In the genomic region with DNA sequence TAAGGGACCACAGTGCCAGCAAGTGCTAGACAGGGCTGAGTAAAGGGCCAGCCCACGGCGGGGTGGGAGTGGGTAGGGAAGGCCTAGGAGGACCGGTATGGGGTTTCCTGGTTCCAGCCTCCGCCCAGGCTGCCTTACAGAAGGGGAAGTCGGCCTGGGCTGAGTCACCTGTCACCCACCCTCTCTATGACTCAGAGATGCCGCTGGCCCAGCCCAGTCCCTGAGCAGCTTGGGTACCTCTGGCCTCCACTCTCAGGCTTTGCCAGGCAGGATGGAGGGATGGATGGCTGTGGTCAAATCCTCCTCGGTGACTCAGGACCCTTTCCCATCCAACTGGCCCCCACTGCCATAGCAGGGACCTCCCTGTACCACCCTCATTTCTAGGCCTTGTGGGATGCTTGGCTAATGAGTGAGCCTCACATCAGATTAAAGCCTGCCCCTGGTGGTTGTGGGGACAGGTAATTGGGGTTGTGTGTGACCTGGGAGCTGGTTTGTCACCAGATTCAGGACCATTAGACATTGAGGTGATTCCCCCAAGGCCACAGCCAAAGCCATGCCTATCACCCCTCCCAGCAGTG, we compare ENCODE assay signal across 10 cellular contexts. TPM values are rescaled to one million over a fixed set of nuclear protein-coding genes. Genes with fewer than 3 reads are reported as not detected.
A peak's percentile ranks its signal among the peaks of the same experiment; 100 is the strongest.
DNase-seq lines count a peak whose midpoint lies in the region; ATAC-seq and TF ChIP-seq lines count a peak whose summit lies in the region.
"Had no signal": no experiment of that assay in that cellular context is flagged by ENCODE, and none has a peak within 500 bp of the region (broad histone marks: within the 10 kb centered on the region; RNA-seq: fewer than 3 reads in every experiment).

No MANE protein-coding gene starts in this region.

- H3K27me3 ChIP-seq in right cardiac atrium (ENCODE audit: control insufficient read depth, insufficient read depth): no peaks in the 10 kb centered on the region
- H3K27me3 ChIP-seq: tibial artery had no signal

- H3K4me1 ChIP-seq in right cardiac atrium (ENCODE audit: control insufficient read depth, insufficient read depth, low read length): no peaks in the 10 kb centered on the region
- H3K4me1 ChIP-seq: tibial artery had no signal

- WGBS in right cardiac atrium: 67% methylated on average over 7 of the region's 7 CpGs

- CTCF ChIA-PET in RWPE1 (lab: Yijun Ruan, JAX): interaction anchor here (0.6 to 1.1 kb wide), 3 partner anchors 14 to 424 kb away, joined by 3 to 4 read pairs (median 4); partner anchors contain the start of gene SLC35E4

- H3K4me3 ChIP-seq in right cardiac atrium (ENCODE audit: low read length): no peak overlapping the region
- H3K4me3 ChIP-seq: tibial artery had no signal

- H3K27ac ChIP-seq in RWPE1: peak overlapping the region; percentile 68
- no peak overlapping the region for H3K27ac ChIP-seq in right cardiac atrium (ENCODE audit: low read length)
- H3K27ac ChIP-seq: 22Rv1, tibial artery had no signal

- no peak for TF ChIP-seq CTCF in RWPE1 (conservative IDR thresholded peaks at IDR 0.05; ENCODE audit: low read depth)

- POLR2A ChIA-PET in RWPE1 (lab: Yijun Ruan, JAX; ENCODE audit: low non-redundant PET): no interaction called here

- intact Hi-C loops in right cardiac atrium (cut with DNase I): loop anchor here in 1 of 4 donors (10.0 kb wide), 1 partner anchor 45 kb away; the partner anchor contains the start of gene OSBP2

- no peaks in the 10 kb centered on the region for H3K9me3 ChIP-seq in right cardiac atrium (ENCODE audit: control insufficient read depth, low read length)
- H3K9me3 ChIP-seq: tibial artery had no signal

- in situ Hi-C loops in G401 (cut with HindIII; ENCODE audit: low sequenced_read_pairs): no loop called here

- peak; percentile 77 to 97 for ATAC-seq in right cardiac atrium
- no peak for ATAC-seq in GM21360 (IDR thresholded peaks at IDR 0.05; ENCODE audit: unreplicated experiment)

- DNase-seq in DMS53 (lab: John Stamatoyannopoulos, UW) (peak; percentile 60), DMS53 treated with DMSO at 0.1 percent for 48 hours (lab: John Stamatoyannopoulos, UW; ENCODE audit: unreplicated experiment) (no peak), RWPE1 (ENCODE audit: low spot score) (peak; percentile 76), right cardiac atrium (peak in 1 of 3 donors; percentile 82), G401 (ENCODE audit: low spot score) (no peak)
- peak; percentile 63 for DNase-seq in activated effector memory CD4-positive, alpha-beta T cell treated with Interleukin-2 at 50 U/mL for 16 hours
- DNase-seq in stimulated activated CD8-positive, alpha-beta memory T cell treated with anti-CD3 and anti-CD28 coated beads, Interleukin-12 subunit alpha, Interleukin-12 subunit beta, amount 100 ng/mL, for 1 hour (ENCODE audit: low read depth): peak; percentile 67

RNA-seq across cellular contexts. Expression of gene SLC35E4, which starts 13.9 kb away (rescaled TPM):
- total RNA-seq in right cardiac atrium: 1 to 10 TPM; 2.5 to 4.0 (median 2.9) TPM
- 2.9 TPM for polyA plus RNA-seq in right cardiac atrium
- total RNA-seq in G401 (2014; rRNA removed; shearing (Covaris generic)): 6.3 and 15.5 TPM in 2 replicates

RNA-seq across cellular contexts. Expression of gene DUSP18, which starts 18.2 kb away (rescaled TPM):
- 1 to 10 TPM; 2.5 to 4.4 (median 3.5) TPM for total RNA-seq in right cardiac atrium
- 2.1 TPM for polyA plus RNA-seq in right cardiac atrium
- 4.5 and 5.1 TPM in 2 replicates for total RNA-seq in G401 (2014; rRNA removed; shearing (Covaris generic))

RNA-seq across cellular contexts. Expression of gene TCN2, which starts 42.5 kb away (rescaled TPM):
- total RNA-seq in right cardiac atrium: 10 to 100 TPM; 10.9 to 33.4 (median 25.5) TPM
- polyA plus RNA-seq in right cardiac atrium: 14.3 TPM
- total RNA-seq in G401 (2014; rRNA removed; shearing (Covaris generic)): 12.9 and 17.1 TPM in 2 replicates

RNA-seq across cellular contexts. Expression of gene OSBP2, which starts 45.2 kb away (rescaled TPM):
- total RNA-seq in right cardiac atrium: 10 to 100 TPM in 2 of 4 donors, 1 to 10 TPM in 2; 4.1 to 12.3 (median 8.6) TPM
- polyA plus RNA-seq in right cardiac atrium: 7.8 TPM
- 3.0 and 4.4 TPM in 2 replicates for total RNA-seq in G401 (2014; rRNA removed; shearing (Covaris generic))

RNA-seq across cellular contexts. Expression of gene PES1, which starts 57.8 kb away (rescaled TPM):
- total RNA-seq in right cardiac atrium: 10 to 100 TPM; 23.7 to 31.9 (median 23.8) TPM
- polyA plus RNA-seq in right cardiac atrium: 20.1 TPM
- 133 and 162 TPM in 2 replicates for total RNA-seq in G401 (2014; rRNA removed; shearing (Covaris generic))

Comparison
In these comparisons a context has a peak if more than half of its experiments do, and no peak if none do; other contexts are left out.
1. DNase-seq: peak in DMS53 (single experiment), RWPE1 (single experiment), activated effector memory CD4-positive, alpha-beta T cell treated with Interleukin-2 at 50 U/mL for 16 hours (single experiment) and stimulated activated CD8-positive, alpha-beta memory T cell treated with anti-CD3 and anti-CD28 coated beads, Interleukin-12 subunit alpha, Interleukin-12 subunit beta, amount 100 ng/mL, for 1 hour (single experiment); none in DMS53 treated with DMSO at 0.1 percent for 48 hours (single experiment) and G401 (single experiment).